1 cellular context compared by ENCODE assay signal in genomic region chr12:85779768-85780167, GRCh38.
TF ChIP-seq lines count a peak whose summit lies in the region.

No MANE protein-coding gene starts in this region.

TF ChIP-seq in GM23338, 12 proteins besides CTCF, POLR2A, EP300 and RAD21 (continued from another document):
- no peak for TF ChIP-seq ZNF462 (CRISPR knock-in tag; IDR thresholded peaks at IDR 0.05)
- TF ChIP-seq EZH2 (IDR thresholded peaks at IDR 0.05; ENCODE audit: low read depth, unreplicated experiment), result no peak
- no peak for TF ChIP-seq ZNF331 (CRISPR knock-in tag; IDR thresholded peaks at IDR 0.05; ENCODE audit: low read depth)
